8 cellular contexts compared by ENCODE assay signal in genomic region chr1:149176453-149177316, GRCh38.
DNase-seq lines count a peak whose midpoint lies in the region; ATAC-seq and TF ChIP-seq lines count a peak whose summit lies in the region.
"Not testable (repeated sequence)": the region's sequence is repeated elsewhere in the genome, so short reads cannot be mapped to it uniquely, and the experiment has no call there.

No MANE protein-coding gene starts in this region.

- not testable (repeated sequence) for H2BK5ac ChIP-seq in mesenchymal stem cell (ENCODE audit: low read depth, low read length, poor library complexity, severe bottlenecking)

- not testable (repeated sequence) for H2AK5ac ChIP-seq in mesenchymal stem cell (ENCODE audit: low read length, severe bottlenecking)

- not testable (repeated sequence) for TF ChIP-seq CTCF in activated B cell treated with CpG ODN at 0.5 μM for 24 hours (IDR thresholded peaks at IDR 0.05); fibroblast of mammary gland (conservative IDR thresholded peaks at IDR 0.05; ENCODE audit: control insufficient read depth, insufficient read depth, low read depth, low read length); spleen (IDR thresholded peaks at IDR 0.05 in 8 of 11, conservative IDR thresholded peaks at IDR 0.05 in 3 of 11); thyroid gland (IDR thresholded peaks at IDR 0.05)

- not testable (repeated sequence) for H3K27me3 Mint-ChIP-seq in activated B cell treated with CpG ODN at 0.5 μM for 24 hours; activated naive CD8-positive, alpha-beta T cell treated with anti-CD3 and anti-CD28 coated beads for 36 hours

- H3K4me3 Mint-ChIP-seq in activated B cell treated with CpG ODN at 0.5 μM for 24 hours = peak overlapping the region; percentile 75
- H3K4me3 Mint-ChIP-seq in activated naive CD8-positive, alpha-beta T cell treated with anti-CD3 and anti-CD28 coated beads for 36 hours = peak overlapping the region; percentile 85

- H3K4me2 ChIP-seq in mesenchymal stem cell (ENCODE audit: low read length, poor library complexity, severe bottlenecking) = not testable (repeated sequence)

- intact Hi-C loops in activated B cell treated with CpG ODN at 0.5 μM for 24 hours (cut with micrococcal nuclease); spleen (cut with DNase I; ENCODE audit: low total_unique reads); thyroid gland (cut with DNase I): not testable (repeated sequence)

- peak overlapping the region in 1 of 2 experiments; percentile 40 for H3K18ac ChIP-seq in mesenchymal stem cell (ENCODE audit: low read depth in 1 of 2, low read length in 2 of 2)

- H3K4me1 ChIP-seq in mesenchymal stem cell (ENCODE audit: control insufficient read depth, insufficient read depth, low read depth, low read length); spleen; thyroid gland: not testable (repeated sequence)

- not testable (repeated sequence) for H2BK120ac ChIP-seq in mesenchymal stem cell (ENCODE audit: low read depth, low read length)

- not testable (repeated sequence) for H4K8ac ChIP-seq in mesenchymal stem cell (ENCODE audit: low read length)

- 4% methylated on average over 17 of the region's 68 CpGs for WGBS in mesenchymal stem cell
- WGBS in spleen, 5 donors = 0% methylated on average over 1 to 32 of the region's 68 CpGs
- 0% methylated on average over 2 to 4 of the region's 68 CpGs for WGBS in thyroid gland, 2 donors

- not testable (repeated sequence) for H3K9me3 ChIP-seq in mesenchymal stem cell (ENCODE audit: control insufficient read depth, low read length); spleen; thyroid gland

- not testable (repeated sequence) for H3K27me3 ChIP-seq in mesenchymal stem cell (ENCODE audit: control insufficient read depth in 1 of 2, insufficient read depth in 1 of 2, low read length in 2 of 2); spleen (replicated peaks in 1 of 7); thyroid gland

- H3K27ac ChIP-seq in mesenchymal stem cell (ENCODE audit: low read length, poor library complexity, severe bottlenecking) = peak overlapping the region; percentile 62
- peak overlapping the region; percentile 71 to 92 (median 88) for H3K27ac ChIP-seq in spleen
- peak overlapping the region; percentile 78 to 79 (median 78) for H3K27ac ChIP-seq in thyroid gland

- H4K91ac ChIP-seq in mesenchymal stem cell (ENCODE audit: low read length) = not testable (repeated sequence)

- H3K4me3 ChIP-seq in fibroblast of mammary gland (ENCODE audit: control insufficient read depth, low read depth, low read length) (peak overlapping the region; percentile 52), mesenchymal stem cell (ENCODE audit: insufficient read depth in 1 of 2, low read depth in 1 of 2, low read length in 2 of 2) (peak overlapping the region; percentile 60 to 68), spleen (peak overlapping the region; percentile 30 to 67 (median 51)), thyroid gland (replicated peaks in 1 of 3) (peak overlapping the region in 2 of 3 donors; percentile 20 to 31)

- DNase-seq in ELR (ENCODE audit: low read depth) (peak; percentile 57), NCI-H2196 (lab: John Stamatoyannopoulos, UW; ENCODE audit: unreplicated experiment) (peak; percentile 24), activated B cell treated with CpG ODN at 0.5 μM for 24 hours (peak; percentile 70), fibroblast of mammary gland (ENCODE audit: low read depth) (peak; percentile 18), mesenchymal stem cell (peak; percentile 61), spleen (peak; percentile 88), thyroid gland (peak; percentile 50 to 53)
- peak; percentile 72 for DNase-seq in activated naive CD8-positive, alpha-beta T cell treated with anti-CD3 and anti-CD28 coated beads for 36 hours

- POLR2A ChIA-PET in activated B cell treated with CpG ODN at 0.5 μM for 24 hours (lab: Charles Lee) = not testable (repeated sequence)

- not testable (repeated sequence) for H3K79me1 ChIP-seq in mesenchymal stem cell (replicated peaks; ENCODE audit: low read length, poor library complexity, severe bottlenecking)

- not testable (repeated sequence) for H3K36me3 Mint-ChIP-seq in activated B cell treated with CpG ODN at 0.5 μM for 24 hours (ENCODE audit: low read depth); activated naive CD8-positive, alpha-beta T cell treated with anti-CD3 and anti-CD28 coated beads for 36 hours

- H3K14ac ChIP-seq in mesenchymal stem cell (ENCODE audit: low read length in 2 of 2) = not testable (repeated sequence)

- peak overlapping the region; percentile 72 for H3K27ac Mint-ChIP-seq in activated B cell treated with CpG ODN at 0.5 μM for 24 hours
- H3K27ac Mint-ChIP-seq in activated naive CD8-positive, alpha-beta T cell treated with anti-CD3 and anti-CD28 coated beads for 36 hours = peak overlapping the region; percentile 93

- H3K23ac ChIP-seq in mesenchymal stem cell (ENCODE audit: low read length in 2 of 2) = not testable (repeated sequence)

- not testable (repeated sequence) for TF ChIP-seq POLR2A in spleen (IDR thresholded peaks at IDR 0.05)
- peak in 1 of 2 donors; percentile 70 for TF ChIP-seq POLR2A in thyroid gland (IDR thresholded peaks at IDR 0.05)

- CTCF ChIA-PET in activated B cell treated with CpG ODN at 0.5 μM for 24 hours (lab: Charles Lee) = not testable (repeated sequence)

- not testable (repeated sequence) for H2BK15ac ChIP-seq in mesenchymal stem cell (ENCODE audit: low read depth, poor library complexity, severe bottlenecking)

- H3K9me3 Mint-ChIP-seq in activated B cell treated with CpG ODN at 0.5 μM for 24 hours; activated naive CD8-positive, alpha-beta T cell treated with anti-CD3 and anti-CD28 coated beads for 36 hours: not testable (repeated sequence)

- H3K4ac ChIP-seq in mesenchymal stem cell (ENCODE audit: low read depth in 1 of 2, low read length in 2 of 2) = not testable (repeated sequence)

- ATAC-seq in activated B cell treated with CpG ODN at 0.5 μM for 24 hours (ENCODE audit: low read depth) = not testable (repeated sequence)

- peak overlapping the region; percentile 76 for H3K9ac ChIP-seq in mesenchymal stem cell (ENCODE audit: low read length)

- not testable (repeated sequence) for H2BK12ac ChIP-seq in mesenchymal stem cell (ENCODE audit: low read length in 2 of 2)

- not testable (repeated sequence) for H3K4me1 Mint-ChIP-seq in activated B cell treated with CpG ODN at 0.5 μM for 24 hours; activated naive CD8-positive, alpha-beta T cell treated with anti-CD3 and anti-CD28 coated beads for 36 hours

- H3K36me3 ChIP-seq in mesenchymal stem cell (ENCODE audit: control insufficient read depth in 1 of 2, insufficient read depth in 2 of 2, low read depth in 1 of 2, low read length in 2 of 2); spleen; thyroid gland: not testable (repeated sequence)

- not testable (repeated sequence) for H2AFZ ChIP-seq in mesenchymal stem cell (ENCODE audit: low read depth, low read length)

Comparison
In these comparisons a context has a peak if more than half of its experiments do, and no peak if none do; other contexts are left out.
1. DNase-seq: peak in every context shown above with its lines; median percentile 88 in spleen; 72 in activated naive CD8-positive, alpha-beta T cell treated with anti-CD3 and anti-CD28 coated beads for 36 hours; 70 in activated B cell treated with CpG ODN at 0.5 μM for 24 hours; 61 in mesenchymal stem cell; 57 in ELR; 52 in thyroid gland; 24 in NCI-H2196; 18 in fibroblast of mammary gland.